Comparison of ENCODE assay signal across 25 cellular contexts in genomic region chr9:99046068-99046467, GRCh38. TPM values are rescaled to one million over a fixed set of nuclear protein-coding genes. Genes with fewer than 3 reads are reported as not detected.
DNase-seq lines count a peak whose midpoint lies in the region; ATAC-seq, FAIRE-seq and TF ChIP-seq lines count a peak whose summit lies in the region.
"Had no signal": no experiment of that assay in that cellular context is flagged by ENCODE, and none has a peak within 500 bp of the region (broad histone marks: within the 10 kb centered on the region; RNA-seq: fewer than 3 reads in every experiment).

No MANE protein-coding gene starts in this region.

- H3K27me3 ChIP-seq in K562 (ENCODE audit: control insufficient read depth in 2 of 2, insufficient read depth in 2 of 2, low read length in 2 of 2): no peaks in the 10 kb centered on the region
- no peaks in the 10 kb centered on the region for H3K27me3 ChIP-seq in muscle layer of duodenum (ENCODE audit: low read depth, low read length)
- no peaks in the 10 kb centered on the region for H3K27me3 ChIP-seq in stomach smooth muscle (ENCODE audit: control insufficient read depth in 1 of 2, insufficient read depth in 2 of 2, low read length in 2 of 2)

- H3K4me2 ChIP-seq in K562 (ENCODE audit: insufficient read depth, low read length): no peak overlapping the region

- peaks cover 43% of the 10 kb centered on the region for H3K27me3 Mint-ChIP-seq in Calu3 (ENCODE audit: unreplicated experiment)

- H4K20me1 ChIP-seq in K562 (replicated peaks; ENCODE audit: control insufficient read depth, insufficient read depth, low read length): no peaks in the 10 kb centered on the region

- no peak overlapping the region for H3K4me3 Mint-ChIP-seq in Calu3 (ENCODE audit: low read depth, unreplicated experiment)
- H3K4me3 Mint-ChIP-seq: CD8-positive, alpha-beta T cell; HFFc6 had no signal

- CTCF ChIA-PET in K562 (lab: Yijun Ruan, JAX; ENCODE audit: low intra/inter-chr PET ratio): no interaction called here
- CTCF ChIA-PET in Calu3 (lab: Charles Lee): interaction anchor here (0.5 kb wide), 1 partner anchor 198 kb away, joined by 4 read pairs; no protein-coding TSS in a partner anchor

- no peak for TF ChIP-seq POLR2A in K562 (conservative IDR thresholded peaks at IDR 0.05)

- in situ Hi-C loops in K562 (cut with MboI): no loop called here

- peak; percentile 73 for ATAC-seq in K562
- no peak for ATAC-seq in GM19351 (IDR thresholded peaks at IDR 0.05; ENCODE audit: unreplicated experiment)
- ATAC-seq: CD8-positive, alpha-beta T cell; HepG2; Right ventricle myocardium inferior had no signal

- POLR2A ChIA-PET in K562 (lab: Yijun Ruan, JAX): interaction anchor here (0.6 to 1.8 kb wide), 3 partner anchors 10 to 29 kb away, joined by 3 to 4 read pairs (median 3); no protein-coding TSS in a partner anchor

- H3K36me3 ChIP-seq in K562 (ENCODE audit: control insufficient read depth, insufficient read depth, low read length) (no peaks in the 10 kb centered on the region), muscle layer of duodenum (ENCODE audit: control insufficient read depth in 1 of 2, insufficient read depth in 2 of 2, low read length in 2 of 2) (peaks cover 5 to 54% of the 10 kb centered on the region in 2 donors), stomach smooth muscle (ENCODE audit: control insufficient read depth in 2 of 2, insufficient read depth in 2 of 2, low read length in 2 of 2) (peaks cover 50 to 71% of the 10 kb centered on the region in 2 donors)

- no peak overlapping the region for H3K4me3 ChIP-seq in K562
- H3K4me3 ChIP-seq in muscle layer of duodenum (ENCODE audit: low read depth in 1 of 2, low read length in 2 of 2): no peak overlapping the region
- H3K4me3 ChIP-seq in stomach smooth muscle (ENCODE audit: low read length in 2 of 2): no peak overlapping the region

- DNase-seq in NCI-H146 (lab: John Stamatoyannopoulos, UW): peak; percentile 21
- no peak for DNase-seq in NCI-H146 treated with DMSO at 0.1 percent for 48 hours (lab: John Stamatoyannopoulos, UW; ENCODE audit: unreplicated experiment)
- peak in 1 of 4 experiments; percentile 38 for DNase-seq in K562 (ENCODE audit: extremely low read depth in 1 of 4, low spot score in 3 of 4)
- no peak for DNase-seq in Calu3
- no peak for DNase-seq in NCI-H2227 treated with DMSO at 0.1 percent for 48 hours (lab: John Stamatoyannopoulos, UW)
- DNase-seq: 8988T; C1 segment of cervical spinal cord; CD8-positive, alpha-beta T cell; EL; GF-D8; H7; HFFc6; KG1; NCI-H1092 treated with DMSO at 0.1 percent for 48 hours; NCI-H1436 treated with DMSO at 0.1 percent for 48 hours; NCI-H2029 treated with DMSO at 0.1 percent for 48 hours; NCI-H345; NCI-H524 had no signal

- peak; percentile 68 for FAIRE-seq in K562 (lab: Jason Lieb, UNC)
- FAIRE-seq: GM19239, HepG2 had no signal

- no peak for TF ChIP-seq RAD21 in K562 (CRISPR knock-in tag; conservative IDR thresholded peaks at IDR 0.05 in 1 of 2, IDR thresholded peaks at IDR 0.05 in 1 of 2)

- no peaks in the 10 kb centered on the region for H3K36me3 Mint-ChIP-seq in Calu3 (ENCODE audit: insufficient read depth, unreplicated experiment)
- H3K36me3 Mint-ChIP-seq: CD8-positive, alpha-beta T cell had no signal

- no TSS peak for BruUV-seq in K562 (replicated peaks; lab: Mats Ljungman, UMichigan)
- BruUV-seq in Calu3 (replicated peaks; lab: Mats Ljungman, UMichigan): no TSS peak

- H3K9me3 Mint-ChIP-seq in Calu3 (ENCODE audit: low read depth, unreplicated experiment): no peaks in the 10 kb centered on the region

- H3K27ac Mint-ChIP-seq in Calu3 (ENCODE audit: unreplicated experiment): no peak overlapping the region
- H3K27ac Mint-ChIP-seq: CD8-positive, alpha-beta T cell; HFFc6 had no signal

- intact Hi-C loops in K562 (cut with micrococcal nuclease) (no loop called here), Calu3 (cut with micrococcal nuclease; ENCODE audit: unreplicated experiment) (no loop called here)

- peaks cover 2% of the 10 kb centered on the region; the same call in 1 of the 2 replicates for H3K9me3 ChIP-seq in K562 (replicated peaks; ENCODE audit: control insufficient read depth, insufficient read depth, low read depth, low read length)
- H3K9me3 ChIP-seq in muscle layer of duodenum (ENCODE audit: control insufficient read depth in 1 of 2, low read length in 2 of 2): no peaks in the 10 kb centered on the region
- H3K9me3 ChIP-seq in stomach smooth muscle (ENCODE audit: control insufficient read depth in 2 of 2, low read length in 2 of 2): peaks cover 0 to 8% of the 10 kb centered on the region in 2 donors

- no peak for TF ChIP-seq EP300 in K562 (IDR thresholded peaks at IDR 0.05; ENCODE audit: low read length)

- H3K27ac ChIP-seq in K562 (ENCODE audit: extremely low read depth, low read depth, low read length): no peak overlapping the region
- H3K27ac ChIP-seq in muscle layer of duodenum (ENCODE audit: low read length): peak overlapping the region; percentile 68
- peak overlapping the region; percentile 91 for H3K27ac ChIP-seq in stomach smooth muscle (ENCODE audit: low read length)
- H3K27ac ChIP-seq: HL-60 had no signal

- H3K4me1 Mint-ChIP-seq in Calu3 (ENCODE audit: low read depth, unreplicated experiment): no peaks in the 10 kb centered on the region

- 32% methylated on average over 3 of the region's 3 CpGs for WGBS in K562 (ENCODE audit: insufficient coverage, low coverage, missing lambda C conversion rate)

- H3K79me2 ChIP-seq in K562 (ENCODE audit: control insufficient read depth, insufficient read depth, low read length): no peaks in the 10 kb centered on the region

- H3K4me1 ChIP-seq in K562 (replicated peaks in 1 of 2; ENCODE audit: control insufficient read depth in 2 of 2, insufficient read depth in 2 of 2, low read length in 2 of 2): peaks cover 14 to 18% of the 10 kb centered on the region in 2 experiments
- H3K4me1 ChIP-seq in muscle layer of duodenum (ENCODE audit: control insufficient read depth in 1 of 2, insufficient read depth in 2 of 2, low read length in 2 of 2): no peaks in the 10 kb centered on the region
- peaks cover 22% of the 10 kb centered on the region for H3K4me1 ChIP-seq in stomach smooth muscle (ENCODE audit: control insufficient read depth, insufficient read depth, low read length)

- no peak for TF ChIP-seq CTCF in K562 (IDR thresholded peaks at IDR 0.05 in 2 of 3, conservative IDR thresholded peaks at IDR 0.05 in 1 of 3; ENCODE audit: insufficient read depth in 2 of 3, low read depth in 1 of 3, low read length in 3 of 3)
- no peak for TF ChIP-seq CTCF in Calu3 (IDR thresholded peaks at IDR 0.05; ENCODE audit: unreplicated experiment)

- no peaks in the 10 kb centered on the region for H3K9me1 ChIP-seq in K562 (ENCODE audit: control insufficient read depth, insufficient read depth, low read length)

- peak overlapping the region; percentile 23; the same call in 1 of the 2 replicates for H2AFZ ChIP-seq in K562 (ENCODE audit: low read depth, low read length)

- no peak overlapping the region for H3K9ac ChIP-seq in K562 (ENCODE audit: insufficient read depth in 1 of 2, low read depth in 2 of 2, low read length in 2 of 2)
- peak overlapping the region in 1 of 2 donors; percentile 36 for H3K9ac ChIP-seq in stomach smooth muscle (ENCODE audit: low read length in 2 of 2)

TF ChIP-seq in K562, 482 proteins besides CTCF, POLR2A, EP300 and RAD21 (continues in another document):
- TF ChIP-seq ZNF592 (IDR thresholded peaks at IDR 0.05): no peak

RNA-seq across cellular contexts. Expression of gene TGFBR1, which starts 58.8 kb away (rescaled TPM):
- total RNA-seq in K562 (2011; cell fraction: chromatin; rRNA removed; ENCODE audit: low replicate concordance): 128 and 138 TPM in 2 replicates
- 54.0 and 59.5 TPM in 2 replicates for total RNA-seq in K562 (2011; cell fraction: nucleolus; rRNA removed)
- 105 and 166 TPM in 2 replicates for total RNA-seq in K562 (2011; cell fraction: nucleoplasm; rRNA removed)
- total RNA-seq in K562 (2014; rRNA removed): 22.0 and 23.8 TPM in 2 replicates
- 43.7 and 52.6 TPM in 2 replicates for total RNA-seq in K562 (2014; rRNA removed; fragmentation: Illumina TruSeq; extraction: Trizol)
- total RNA-seq in K562 (2015; rRNA removed; fragmentation: Illumina TruSeq; extraction: Trizol): 39.6 and 42.7 TPM in 2 replicates
- 47.1 and 51.9 TPM in 2 replicates for total RNA-seq in K562 (2021)
- 60.6 and 62.4 TPM in 2 replicates for polyA plus RNA-seq in K562 (2011; rRNA removed)
- 26.0 and 33.7 TPM in 2 replicates for polyA plus RNA-seq in K562 (2011; cell fraction: cytosol; rRNA removed)
- 34.5 and 36.0 TPM in 2 replicates for polyA plus RNA-seq in K562 (2011; cell fraction: nucleus; rRNA removed)
- 21.8 and 26.0 TPM in 2 replicates for polyA plus RNA-seq in K562 (2012)
- polyA plus RNA-seq in K562 (2014; fragmentation: Illumina TruSeq; extraction: Trizol): 21.0 and 22.9 TPM in 2 replicates
- polyA plus RNA-seq in K562 (2014; fragmentation: Nextera tagmentation; extraction: Ambion mirVana): 10 to 100 TPM; 15.9 to 57.6 TPM
- 14.0 and 15.5 TPM in 2 replicates for polyA plus RNA-seq in K562 (2014; rRNA removed)
- polyA minus RNA-seq in K562 (2011; rRNA and poly(A)+ RNA removed): 200 and 204 TPM in 2 replicates
- 71.2 and 76.9 TPM in 2 replicates for polyA minus RNA-seq in K562 (2011; cell fraction: cytosol; rRNA and poly(A)+ RNA removed)
- 21.1 and 40.8 TPM in 2 replicates for polyA minus RNA-seq in K562 (2011; cell fraction: nucleus; rRNA and poly(A)+ RNA removed)
- 19.4 and 22.6 TPM in 2 replicates for total RNA-seq in Calu3 (2022)
